In the genomic region with DNA sequence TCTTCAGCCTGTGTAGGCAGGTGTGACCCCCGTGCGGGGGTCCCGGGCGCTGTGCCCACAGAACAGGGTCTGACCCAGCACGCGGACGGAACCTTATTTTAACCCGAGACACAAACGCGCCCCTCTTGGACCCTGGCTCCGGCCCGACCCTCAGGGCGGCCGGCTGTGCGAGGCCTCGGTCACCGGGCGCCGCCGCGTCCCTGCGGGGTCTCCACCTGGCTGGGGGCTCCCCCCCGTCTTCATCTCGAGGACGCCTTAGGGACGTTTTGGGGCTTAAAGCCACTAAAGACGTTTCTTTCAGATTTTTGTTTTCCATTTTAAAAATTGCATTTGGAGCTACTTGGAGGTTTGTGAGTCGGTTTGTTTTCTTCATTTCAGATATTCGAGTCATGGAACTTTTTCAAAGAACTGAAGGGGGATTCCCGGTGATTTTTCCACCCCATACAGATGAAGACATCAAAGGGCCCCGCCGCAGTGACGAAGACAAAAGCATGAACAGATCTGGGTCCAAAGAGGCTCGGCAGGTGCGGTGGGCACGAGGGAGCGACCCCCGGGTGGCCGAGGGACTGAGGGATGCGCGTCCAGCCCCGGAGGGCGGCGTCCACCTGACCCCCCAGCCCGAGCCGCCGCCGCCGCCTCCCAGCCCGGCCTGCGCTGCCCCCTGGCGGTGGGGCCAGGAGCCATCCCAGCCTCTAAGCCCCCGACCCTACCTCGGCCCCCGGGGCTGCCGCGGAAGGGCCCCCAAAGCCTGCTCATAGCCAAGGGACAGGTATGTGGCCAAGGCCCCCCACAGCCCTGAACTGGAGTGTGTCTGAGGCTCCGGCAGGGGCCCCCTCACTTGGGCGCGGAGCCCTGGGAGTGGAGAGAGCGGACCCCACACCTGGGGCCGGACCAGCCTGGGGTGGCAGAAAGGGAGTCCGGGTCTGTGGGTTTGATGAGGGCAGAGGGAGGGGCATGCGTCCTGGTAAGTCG, we compare ENCODE assay signal across 8 cellular contexts. TPM values are rescaled to one million over a fixed set of nuclear protein-coding genes. Genes with fewer than 3 reads are reported as not detected.
DNase-seq lines count a peak whose midpoint lies in the region; ATAC-seq and TF ChIP-seq lines count a peak whose summit lies in the region.

No MANE protein-coding gene starts in this region.

- WGBS in ovary, 3 donors: 41 to 55% (median 42%) methylated on average over 55 to 65 of the region's 65 CpGs

- no peak overlapping the region for H3K4me3 ChIP-seq in AG04449 (ENCODE audit: low read depth, low read length)
- no peak overlapping the region for H3K4me3 ChIP-seq in HL-60 (replicated peaks; ENCODE audit: insufficient read depth, low read length)
- H3K4me3 ChIP-seq in duodenal mucosa (ENCODE audit: low read depth in 1 of 2, low read length in 2 of 2): peak overlapping the region; percentile 31 to 57
- H3K4me3 ChIP-seq in ovary: no peak overlapping the region
- no peak overlapping the region for H3K4me3 ChIP-seq in upper lobe of right lung

- no peak for TF ChIP-seq EP300 in ovary (IDR thresholded peaks at IDR 0.05)

- ATAC-seq in upper lobe of right lung (peak; percentile 63), GM21447 (IDR thresholded peaks at IDR 0.05; ENCODE audit: unreplicated experiment) (no peak), GM18511 (IDR thresholded peaks at IDR 0.05; ENCODE audit: unreplicated experiment) (no peak)

- TF ChIP-seq CTCF in AG04449 (IDR thresholded peaks at IDR 0.05; ENCODE audit: insufficient read depth, low read length, missing control alignments) (peak; percentile 63), HL-60 (IDR thresholded peaks at IDR 0.05; ENCODE audit: insufficient read depth, low read length) (peak; percentile 22), ovary (IDR thresholded peaks at IDR 0.05) (peak; percentile 72 to 93 (median 93)), upper lobe of right lung (IDR thresholded peaks at IDR 0.05) (peak; percentile 86)

- no peak for TF ChIP-seq POLR2A in ovary (IDR thresholded peaks at IDR 0.05)

- CTCF ChIA-PET in AG04449 (lab: Yijun Ruan, JAX): interaction anchor here (0.6 to 4.4 kb wide), 15 partner anchors 9 to 291 kb away, joined by 3 to 18 read pairs (median 5); a partner anchor contains a TSS

- POLR2A ChIA-PET in AG04449 (lab: Yijun Ruan, JAX): no interaction called here

- H3K9me3 ChIP-seq in duodenal mucosa (ENCODE audit: control insufficient read depth in 1 of 2, low read length in 2 of 2): peaks cover 0 to 7% of the 10 kb centered on the region in 2 donors
- H3K9me3 ChIP-seq in ovary: no peaks in the 10 kb centered on the region
- H3K9me3 ChIP-seq in upper lobe of right lung: no peaks in the 10 kb centered on the region

- H3K27me3 ChIP-seq in HL-60 (ENCODE audit: insufficient read depth, poor library complexity, severe bottlenecking) (peaks cover 14% of the 10 kb centered on the region), duodenal mucosa (ENCODE audit: control insufficient read depth in 1 of 2, insufficient read depth in 2 of 2, low read length in 2 of 2) (no peaks in the 10 kb centered on the region), ovary (no peaks in the 10 kb centered on the region), upper lobe of right lung (no peaks in the 10 kb centered on the region)

- intact Hi-C loops in ovary (cut with DNase I) (loop anchor here (2.0 to 10.0 kb wide), 6 partner anchors 76 to 296 kb away; a partner anchor contains a TSS), upper lobe of right lung (cut with DNase I) (loop anchor here (5.0 kb wide), 1 partner anchor 84 kb away; no protein-coding TSS in a partner anchor)

- H3K27ac ChIP-seq in HL-60 (replicated peaks): no peak overlapping the region
- H3K27ac ChIP-seq in duodenal mucosa (ENCODE audit: low read depth, low read length): no peak overlapping the region
- H3K27ac ChIP-seq in ovary: no peak overlapping the region
- no peak overlapping the region for H3K27ac ChIP-seq in upper lobe of right lung

- DNase-seq in AG04449 (ENCODE audit: low read depth, low spot score) (no peak), HL-60 (ENCODE audit: low read depth in 1 of 2, low spot score in 1 of 2) (no peak), ovary (peak in 2 of 5 donors; percentile 57 to 58), upper lobe of right lung (peak; percentile 77)
- DNase-seq in activated CD4-positive, alpha-beta T cell treated with anti-CD3 and anti-CD28 coated beads, Interleukin-2, amount 50 U/mL, for 1 hour: peak; percentile 84

- peaks cover 22% of the 10 kb centered on the region in 2 donors for H3K4me1 ChIP-seq in duodenal mucosa (ENCODE audit: control insufficient read depth in 1 of 2, insufficient read depth in 2 of 2, low read length in 2 of 2)
- peaks cover 2% of the 10 kb centered on the region for H3K4me1 ChIP-seq in ovary (ENCODE audit: insufficient read depth)
- H3K4me1 ChIP-seq in upper lobe of right lung: peaks cover 9% of the 10 kb centered on the region

- peak overlapping the region; percentile 6 to 64 for H3K9ac ChIP-seq in duodenal mucosa (ENCODE audit: low read depth in 1 of 2, low read length in 2 of 2)

- H3K36me3 ChIP-seq in duodenal mucosa (ENCODE audit: control insufficient read depth in 1 of 2, insufficient read depth in 2 of 2, low read length in 2 of 2): no peaks in the 10 kb centered on the region
- no peaks in the 10 kb centered on the region for H3K36me3 ChIP-seq in ovary
- no peaks in the 10 kb centered on the region for H3K36me3 ChIP-seq in upper lobe of right lung

RNA-seq across cellular contexts. Expression of a gene that starts 3.8 kb away (rescaled TPM):
- total RNA-seq in ovary: 1 to 10 TPM in 4 of 7 donors, under 1 TPM in 1, not detected in 2; 0.58 to 1.3 (median 1.1) TPM
- polyA plus RNA-seq in ovary: under 1 TPM in 1 of 2 donors, not detected in 1; 0.48 TPM
- 7.2 TPM for total RNA-seq in upper lobe of right lung

RNA-seq across cellular contexts. Expression of a gene that starts 12.3 kb away (rescaled TPM):
- total RNA-seq in ovary (10 to 100 TPM in 1 of 7 donors, 1 to 10 TPM in 6; 3.9 to 20.8 (median 9.1) TPM), upper lobe of right lung (26.4 TPM)
- 1 to 10 TPM; 2.1 to 7.9 TPM for polyA plus RNA-seq in ovary

RNA-seq across cellular contexts. Expression of a gene that starts 37.8 kb away (rescaled TPM):
- total RNA-seq in ovary (not detected), upper lobe of right lung (not detected)
- polyA plus RNA-seq in ovary: not detected

RNA-seq across cellular contexts. Expression of a gene that starts 47.7 kb away (rescaled TPM):
- total RNA-seq in ovary (100 to 1,000 TPM in 5 of 7 donors, 10 to 100 TPM in 2; 46.0 to 160 (median 121) TPM), upper lobe of right lung (150 TPM)
- 100 to 1,000 TPM in 1 of 2 donors, 10 to 100 TPM in 1; 81.2 to 134 TPM for polyA plus RNA-seq in ovary

RNA-seq across cellular contexts. Expression of a gene that starts 50.3 kb away (rescaled TPM):
- total RNA-seq in ovary (not detected), upper lobe of right lung (not detected)
- not detected for polyA plus RNA-seq in ovary

Comparison
In these comparisons a context has a peak if more than half of its experiments do, and no peak if none do; other contexts are left out.
1. DNase-seq: peak in activated CD4-positive, alpha-beta T cell treated with anti-CD3 and anti-CD28 coated beads, Interleukin-2, amount 50 U/mL, for 1 hour (single experiment) and upper lobe of right lung (single experiment); none in AG04449 (single experiment) and HL-60 (0 of 2).
2. H3K4me3 ChIP-seq: peak in duodenal mucosa (2 of 2); none in AG04449 (single experiment), HL-60 (single experiment), ovary (single experiment) and upper lobe of right lung (single experiment).
3. CTCF ChIP-seq: peak in every context shown above with its lines; median percentile 93 in ovary; 86 in upper lobe of right lung; 63 in AG04449; 22 in HL-60.